In the genomic region with DNA sequence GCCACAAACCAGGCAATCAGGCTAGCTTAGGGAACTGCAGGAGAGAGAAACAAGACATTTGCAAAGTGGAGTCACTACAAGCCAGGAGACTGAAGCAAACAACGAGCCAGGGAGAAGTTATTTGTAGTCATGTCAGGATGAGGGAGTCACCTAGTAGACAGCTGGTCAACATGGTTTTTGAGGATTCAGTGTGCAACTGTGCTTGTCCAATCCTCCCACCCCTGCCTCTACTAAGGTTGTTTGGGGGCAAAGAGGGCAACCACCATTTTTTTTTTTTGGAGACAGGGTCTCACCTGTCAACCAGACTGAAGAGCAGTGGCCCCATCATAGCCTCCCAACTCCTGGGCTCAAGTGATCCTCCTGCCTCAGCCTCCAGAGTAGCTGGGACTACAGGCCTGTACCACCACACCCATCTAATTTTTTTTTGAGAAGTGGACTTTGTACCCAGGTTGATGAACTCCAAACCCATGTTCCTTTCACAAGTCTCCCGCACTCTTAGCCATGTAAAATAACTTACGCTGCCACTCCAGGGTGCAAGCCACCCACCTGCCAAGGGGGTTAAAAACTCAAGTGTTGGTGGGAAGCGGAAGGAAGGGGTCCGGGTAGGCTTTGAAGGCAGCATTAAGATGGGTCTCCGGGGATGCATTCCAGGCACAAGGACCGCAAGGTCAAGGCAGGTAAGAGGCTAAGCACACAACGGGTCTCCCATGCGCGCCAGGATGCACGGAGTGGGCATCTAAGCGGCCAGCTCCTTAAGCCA, we compare ENCODE assay signal across 10 cellular contexts. TPM values are rescaled to one million over a fixed set of nuclear protein-coding genes. Genes with fewer than 3 reads are reported as not detected.
A peak's percentile ranks its signal among the peaks of the same experiment; 100 is the strongest.
DNase-seq lines count a peak whose midpoint lies in the region; ATAC-seq, FAIRE-seq and TF ChIP-seq lines count a peak whose summit lies in the region.
"Had no signal": no experiment of that assay in that cellular context is flagged by ENCODE, and none has a peak within 500 bp of the region (broad histone marks: within the 10 kb centered on the region; RNA-seq: fewer than 3 reads in every experiment).

No MANE protein-coding gene starts in this region.

- H3K9me3 Mint-ChIP-seq in T-helper 2 cell treated with Interferon-gamma antibody and Interleukin-4, amounts not matched to agents 5 μg/mL and 100 μg/mL, for 36 hours, result no peaks in the 10 kb centered on the region
- H3K9me3 Mint-ChIP-seq in activated naive CD8-positive, alpha-beta T cell treated with anti-CD3 and anti-CD28 coated beads for 36 hours, result no peaks in the 10 kb centered on the region

- peaks cover 20% of the 10 kb centered on the region for H3K4me1 Mint-ChIP-seq in T-helper 2 cell treated with Interferon-gamma antibody and Interleukin-4, amounts not matched to agents 5 μg/mL and 100 μg/mL, for 36 hours (ENCODE audit: low read depth)
- H3K4me1 Mint-ChIP-seq in activated naive CD8-positive, alpha-beta T cell treated with anti-CD3 and anti-CD28 coated beads for 36 hours, result peaks cover 36% of the 10 kb centered on the region

- peaks cover 41% of the 10 kb centered on the region for H3K36me3 Mint-ChIP-seq in T-helper 2 cell treated with Interferon-gamma antibody and Interleukin-4, amounts not matched to agents 5 μg/mL and 100 μg/mL, for 36 hours (ENCODE audit: low read depth)
- H3K36me3 Mint-ChIP-seq in activated naive CD8-positive, alpha-beta T cell treated with anti-CD3 and anti-CD28 coated beads for 36 hours, result peaks cover 51% of the 10 kb centered on the region

- ATAC-seq in HG02678 (IDR thresholded peaks at IDR 0.05; ENCODE audit: unreplicated experiment), result no peak

- H3K27ac ChIP-seq in kidney (ENCODE audit: low read depth in 2 of 2, low read length in 2 of 2), result peak overlapping the region; percentile 83 to 91
- peak overlapping the region; percentile 67 for H3K27ac ChIP-seq in substantia nigra (ENCODE audit: low read depth, low read length, poor library complexity, severe bottlenecking)

- no peak for TF ChIP-seq CTCF in kidney (IDR thresholded peaks at IDR 0.05; ENCODE audit: borderline replicate concordance, extremely low read depth, insufficient read depth)

- no peak for FAIRE-seq in kidney (lab: Jason Lieb, UNC)
- FAIRE-seq in frontal cortex (lab: Jason Lieb, UNC), result no peak

- H3K27ac Mint-ChIP-seq in T-helper 2 cell treated with Interferon-gamma antibody and Interleukin-4, amounts not matched to agents 5 μg/mL and 100 μg/mL, for 36 hours, result peak overlapping the region; percentile 97
- peak overlapping the region; percentile 96 for H3K27ac Mint-ChIP-seq in activated naive CD8-positive, alpha-beta T cell treated with anti-CD3 and anti-CD28 coated beads for 36 hours

- peak overlapping the region; percentile 78 to 99 for H3K9ac ChIP-seq in kidney (ENCODE audit: low read length in 2 of 2)

- no peaks in the 10 kb centered on the region for H3K9me3 ChIP-seq in kidney (ENCODE audit: control insufficient read depth in 1 of 2, low read length in 2 of 2)

- H3K36me3 ChIP-seq in kidney (ENCODE audit: control insufficient read depth in 1 of 2, insufficient read depth in 2 of 2, low read length in 2 of 2), result peaks cover 17 to 32% of the 10 kb centered on the region in 2 donors

- H3K4me1 ChIP-seq in kidney (ENCODE audit: control insufficient read depth in 1 of 2, insufficient read depth in 1 of 2, low read depth in 1 of 2, low read length in 2 of 2), result peaks cover 0 to 12% of the 10 kb centered on the region in 2 donors

- H3K4me3 ChIP-seq in kidney (ENCODE audit: low read length in 2 of 2), result peak overlapping the region; percentile 76 to 85

- H3K4me3 Mint-ChIP-seq in T-helper 2 cell treated with Interferon-gamma antibody and Interleukin-4, amounts not matched to agents 5 μg/mL and 100 μg/mL, for 36 hours, result peak overlapping the region; percentile 98
- H3K4me3 Mint-ChIP-seq in activated naive CD8-positive, alpha-beta T cell treated with anti-CD3 and anti-CD28 coated beads for 36 hours, result peak overlapping the region; percentile 91

- no peak for DNase-seq in T-helper 2 cell treated with Interferon-gamma antibody and Interleukin-4, amounts not matched to agents 5 μg/mL and 100 μg/mL, for 36 hours (ENCODE audit: low spot score)
- DNase-seq in T-helper 2 cell, result no peak
- DNase-seq in activated naive CD8-positive, alpha-beta T cell treated with anti-CD3 and anti-CD28 coated beads for 36 hours, result no peak
- DNase-seq in kidney, result no peak
- peak in 1 of 49 donors; percentile 41 for DNase-seq in substantia nigra (lab: John Stamatoyannopoulos, UW)
- DNase-seq in frontal cortex (ENCODE audit: low spot score in 2 of 2), result no peak
- no peak for DNase-seq in nucleus accumbens (lab: John Stamatoyannopoulos, UW)
- DNase-seq: cerebellar nuclear complex had no signal

- no peaks in the 10 kb centered on the region for H3K27me3 Mint-ChIP-seq in T-helper 2 cell treated with Interferon-gamma antibody and Interleukin-4, amounts not matched to agents 5 μg/mL and 100 μg/mL, for 36 hours (ENCODE audit: low read depth)
- no peaks in the 10 kb centered on the region for H3K27me3 Mint-ChIP-seq in activated naive CD8-positive, alpha-beta T cell treated with anti-CD3 and anti-CD28 coated beads for 36 hours

- intact Hi-C loops in kidney (cut with DNase I), result no loop called here

RNA-seq across cellular contexts. Expression of a gene that starts 1.0 kb away (rescaled TPM):
- 1,000 to 10,000 TPM; 2,220 to 2,231 TPM for total RNA-seq in activated naive CD8-positive, alpha-beta T cell treated with anti-CD3 and anti-CD28 coated beads for 36 hours
- total RNA-seq in kidney, result 910 TPM
- polyA plus RNA-seq in kidney (ENCODE audit: insufficient read depth, low read depth, low replicate concordance), result 2,355 TPM
- total RNA-seq in frontal cortex, result 884 TPM

RNA-seq across cellular contexts. Expression of a gene that starts 1.2 kb away (rescaled TPM):
- 100 to 1,000 TPM; 102 to 104 TPM for total RNA-seq in activated naive CD8-positive, alpha-beta T cell treated with anti-CD3 and anti-CD28 coated beads for 36 hours
- total RNA-seq in kidney (31.7 TPM), frontal cortex (10.6 TPM)
- polyA plus RNA-seq in kidney (ENCODE audit: insufficient read depth, low read depth, low replicate concordance), result 52.7 TPM

RNA-seq across cellular contexts. Expression of a gene that starts 7.5 kb away (rescaled TPM):
- not detected for total RNA-seq in activated naive CD8-positive, alpha-beta T cell treated with anti-CD3 and anti-CD28 coated beads for 36 hours
- total RNA-seq in kidney (0.31 TPM), frontal cortex (not detected)
- not detected for polyA plus RNA-seq in kidney (ENCODE audit: insufficient read depth, low read depth, low replicate concordance)
- total RNA-seq: subcutaneous adipose tissue had no signal
